In genomic region chr19:7658219-7658686, GRCh38 we compare ENCODE assay signal across 8 cellular contexts. TPM values are rescaled to one million over a fixed set of nuclear protein-coding genes. Genes with fewer than 3 reads are reported as not detected.
DNase-seq lines count a peak whose midpoint lies in the region; ATAC-seq lines count a peak whose summit lies in the region.

No MANE protein-coding gene starts in this region.

- H3K4me3 Mint-ChIP-seq in activated T-helper 17 cell treated with anti-CD3 and anti-CD28 coated beads, Interleukin-2, amount 50 U/mL, for 72 hours = peak overlapping the region; percentile 75

- peak; percentile 35 for DNase-seq in activated naive CD4-positive, alpha-beta T cell treated with Interleukin-2 at 50 U/mL for 16 hours
- DNase-seq in activated naive CD4-positive, alpha-beta T cell (lab: John Stamatoyannopoulos, UW) = no peak
- peak; percentile 38 to 45 for DNase-seq in stimulated activated CD4-positive, alpha-beta T cell treated with anti-CD3 and anti-CD28 coated beads, Interleukin-2, amount 100 ng/mL, for 24 hours
- DNase-seq in SKM-1 treated with dmso at 0.1 percent for 144 hours (lab: John Stamatoyannopoulos, UW; ENCODE audit: unreplicated experiment) (no peak), Right ventricle myocardium superior (no peak)

- no peaks in the 10 kb centered on the region for H3K36me3 Mint-ChIP-seq in activated T-helper 17 cell treated with anti-CD3 and anti-CD28 coated beads, Interleukin-2, amount 50 U/mL, for 72 hours (ENCODE audit: low read depth)

- intact Hi-C loops in Right ventricle myocardium superior (cut with DNase I) = loop anchor here (10.0 kb wide), 1 partner anchor 137 kb away; no protein-coding TSS in a partner anchor

- H3K27me3 Mint-ChIP-seq in activated T-helper 17 cell treated with anti-CD3 and anti-CD28 coated beads, Interleukin-2, amount 50 U/mL, for 72 hours = no peaks in the 10 kb centered on the region

- peak overlapping the region; percentile 74 for H3K27ac Mint-ChIP-seq in activated T-helper 17 cell treated with anti-CD3 and anti-CD28 coated beads, Interleukin-2, amount 50 U/mL, for 72 hours

- H3K9me3 Mint-ChIP-seq in activated T-helper 17 cell treated with anti-CD3 and anti-CD28 coated beads, Interleukin-2, amount 50 U/mL, for 72 hours = no peaks in the 10 kb centered on the region

- H3K4me1 Mint-ChIP-seq in activated T-helper 17 cell treated with anti-CD3 and anti-CD28 coated beads, Interleukin-2, amount 50 U/mL, for 72 hours = peaks cover under 1% of the 10 kb centered on the region

- ATAC-seq in HG03565 (IDR thresholded peaks at IDR 0.05; ENCODE audit: unreplicated experiment) = peak; percentile 57
- peak; percentile 88 for ATAC-seq in activated T-helper 17 cell treated with anti-CD3 and anti-CD28 coated beads, Interleukin-2, amount 50 U/mL, for 72 hours (replicated peaks)
- ATAC-seq in Right ventricle myocardium superior (ENCODE audit: poor library complexity) = no peak
- no peak for ATAC-seq in GM19452 (IDR thresholded peaks at IDR 0.05; ENCODE audit: unreplicated experiment)

RNA-seq across cellular contexts. Expression of gene RETN, which starts 10.6 kb away (rescaled TPM):
- total RNA-seq in activated T-helper 17 cell treated with anti-CD3 and anti-CD28 coated beads, Interleukin-2, amount 50 U/mL, for 72 hours = not detected
- 0.48 TPM for total RNA-seq in Right ventricle myocardium superior

RNA-seq across cellular contexts. Expression of gene MCEMP1, which starts 18.6 kb away (rescaled TPM):
- total RNA-seq in activated T-helper 17 cell treated with anti-CD3 and anti-CD28 coated beads, Interleukin-2, amount 50 U/mL, for 72 hours = not detected
- 0.67 TPM for total RNA-seq in Right ventricle myocardium superior

RNA-seq across cellular contexts. Expression of gene STXBP2, which starts 21.3 kb away (rescaled TPM):
- total RNA-seq in activated T-helper 17 cell treated with anti-CD3 and anti-CD28 coated beads, Interleukin-2, amount 50 U/mL, for 72 hours = 100 to 1,000 TPM; 113 to 154 TPM
- total RNA-seq in Right ventricle myocardium superior = 7.0 TPM

RNA-seq across cellular contexts. Expression of gene TRAPPC5, which starts 22.4 kb away (rescaled TPM):
- total RNA-seq in activated T-helper 17 cell treated with anti-CD3 and anti-CD28 coated beads, Interleukin-2, amount 50 U/mL, for 72 hours = 10 to 100 TPM; 61.8 to 82.5 TPM
- total RNA-seq in Right ventricle myocardium superior = 116 TPM

RNA-seq across cellular contexts. Expression of gene PCP2, which starts 24.7 kb away (rescaled TPM):
- total RNA-seq in activated T-helper 17 cell treated with anti-CD3 and anti-CD28 coated beads, Interleukin-2, amount 50 U/mL, for 72 hours = 10 to 100 TPM in 1 of 2 donors, 1 to 10 TPM in 1; 3.6 to 19.5 TPM
- total RNA-seq in Right ventricle myocardium superior = 3.9 TPM

Comparison
In these comparisons a context has a peak if more than half of its experiments do, and no peak if none do; other contexts are left out.
1. DNase-seq: peak in activated naive CD4-positive, alpha-beta T cell treated with Interleukin-2 at 50 U/mL for 16 hours (single experiment) and stimulated activated CD4-positive, alpha-beta T cell treated with anti-CD3 and anti-CD28 coated beads, Interleukin-2, amount 100 ng/mL, for 24 hours (2 of 2); none in activated naive CD4-positive, alpha-beta T cell (0 of 4), SKM-1 treated with dmso at 0.1 percent for 144 hours (single experiment) and Right ventricle myocardium superior (single experiment).
2. ATAC-seq: peak in HG03565 (single experiment) and activated T-helper 17 cell treated with anti-CD3 and anti-CD28 coated beads, Interleukin-2, amount 50 U/mL, for 72 hours (single experiment); none in Right ventricle myocardium superior (single experiment) and GM19452 (single experiment).
3. RNA of gene STXBP2, which starts 21.3 kb away (total RNA-seq): 113 to 154 TPM in activated T-helper 17 cell treated with anti-CD3 and anti-CD28 coated beads, Interleukin-2, amount 50 U/mL, for 72 hours; 7.0 TPM in Right ventricle myocardium superior (single experiment); every median in the first group is over 10 times any median in the second.